8 cellular contexts compared by ENCODE assay signal in genomic region chr1:155206891-155207577, GRCh38. TPM values are rescaled to one million over a fixed set of nuclear protein-coding genes. Genes with fewer than 3 reads are reported as not detected.
A peak's percentile ranks its signal among the peaks of the same experiment; 100 is the strongest.
DNase-seq lines count a peak whose midpoint lies in the region; ATAC-seq and TF ChIP-seq lines count a peak whose summit lies in the region.

No MANE protein-coding gene starts in this region.

- no peak for ATAC-seq in GM21381 (IDR thresholded peaks at IDR 0.05; ENCODE audit: unreplicated experiment)

- peak in 11 of 14 donors; percentile 32 to 73 (median 52) for DNase-seq in C1 segment of cervical spinal cord (lab: John Stamatoyannopoulos, UW)
- DNase-seq in HK-2 (ENCODE audit: unreplicated experiment) = peak; percentile 91
- DNase-seq in NCI-H748 treated with DMSO at 0.1 percent for 48 hours (lab: John Stamatoyannopoulos, UW) = peak; percentile 83
- DNase-seq in activated CD4-positive, alpha-beta T cell treated with anti-CD3 and anti-CD28 coated beads, Interleukin-2, amount 50 U/mL, for 24 hours (ENCODE audit: low read depth in 1 of 2, low spot score in 1 of 2) = peak; percentile 88
- peak; percentile 74 to 84 for DNase-seq in dermis microvascular lymphatic vessel endothelial cell (ENCODE audit: low read depth in 2 of 2)
- DNase-seq in lower leg skin (ENCODE audit: low spot score in 2 of 2) = peak; percentile 84 to 96
- peak; percentile 87 to 90 for DNase-seq in stimulated activated CD4-positive, alpha-beta T cell treated with anti-CD3 and anti-CD28 coated beads, Interleukin-4, amount 100 ng/mL, for 48 hours (ENCODE audit: low read depth in 2 of 2)

- H3K4me3 ChIP-seq in lower leg skin (ENCODE audit: low read depth, poor library complexity, severe bottlenecking) = no peak overlapping the region

- peak in 1 of 3 donors; percentile 34 for TF ChIP-seq CTCF in lower leg skin (IDR thresholded peaks at IDR 0.05)

- 13 to 15% methylated on average over 11 of the region's 11 CpGs for whole genome bisulfite sequencing in lower leg skin, 2 donors

- intact Hi-C loops in lower leg skin (cut with DNase I; ENCODE audit: low total_unique reads) = no loop called here

- TF ChIP-seq POLR2A in lower leg skin (IDR thresholded peaks at IDR 0.05) = no peak

RNA-seq across cellular contexts. Expression of gene THBS3, which starts 0.7 kb away (rescaled TPM):
- total RNA-seq in dermis microvascular lymphatic vessel endothelial cell (11.0 and 19.5 TPM in 2 replicates), lower leg skin (10 to 100 TPM; 15.6 to 26.6 (median 20.2) TPM)

RNA-seq across cellular contexts. Expression of gene MTX1, which starts 1.5 kb away (rescaled TPM):
- total RNA-seq in dermis microvascular lymphatic vessel endothelial cell = 32.7 and 36.1 TPM in 2 replicates
- total RNA-seq in lower leg skin = 10 to 100 TPM; 20.5 to 54.8 (median 40.8) TPM

RNA-seq across cellular contexts. Expression of gene TRIM46, which starts 33.4 kb away (rescaled TPM):
- total RNA-seq in dermis microvascular lymphatic vessel endothelial cell (1.8 and 1.9 TPM in 2 replicates), lower leg skin (1 to 10 TPM in 1 of 4 donors, under 1 TPM in 2, not detected in 1; 0.17 to 1.2 (median 0.62) TPM)

RNA-seq across cellular contexts. Expression of gene KRTCAP2, which starts 33.9 kb away (rescaled TPM):
- 126 and 157 TPM in 2 replicates for total RNA-seq in dermis microvascular lymphatic vessel endothelial cell
- 100 to 1,000 TPM in 2 of 4 donors, 10 to 100 TPM in 2; 48.6 to 109 (median 97.6) TPM for total RNA-seq in lower leg skin

RNA-seq across cellular contexts. Expression of gene ENTREP3, which starts 48.2 kb away (rescaled TPM):
- total RNA-seq in dermis microvascular lymphatic vessel endothelial cell (3.0 and 4.2 TPM in 2 replicates), lower leg skin (10 to 100 TPM in 3 of 4 donors, 1 to 10 TPM in 1; 9.6 to 26.0 (median 18.7) TPM)
